Comparison of ENCODE assay signal across 23 cellular contexts in genomic region chr10:71270821-71271220, GRCh38. TPM values are rescaled to one million over a fixed set of nuclear protein-coding genes. Genes with fewer than 3 reads are reported as not detected.
A peak's percentile ranks its signal among the peaks of the same experiment; 100 is the strongest.
DNase-seq lines count a peak whose midpoint lies in the region; ATAC-seq, FAIRE-seq and TF ChIP-seq lines count a peak whose summit lies in the region.
"Had no signal": no experiment of that assay in that cellular context is flagged by ENCODE, and none has a peak within 500 bp of the region (broad histone marks: within the 10 kb centered on the region; RNA-seq: fewer than 3 reads in every experiment).

No MANE protein-coding gene starts in this region.

- H4K8ac ChIP-seq in mesenchymal stem cell (ENCODE audit: low read length): peak overlapping the region; percentile 36

- no peak overlapping the region for H2BK120ac ChIP-seq in mesenchymal stem cell (ENCODE audit: low read depth, low read length)

- TF ChIP-seq CTCF in AG04450 (IDR thresholded peaks at IDR 0.05; ENCODE audit: low read depth, low read length) (no peak), astrocyte (IDR thresholded peaks at IDR 0.05; ENCODE audit: insufficient read depth, low read depth, low read length) (no peak)

- CTCF ChIA-PET in AG04450 (lab: Charles Lee): interaction anchor here (0.7 to 4.4 kb wide), 21 partner anchors 9 to 371 kb away, joined by 3 to 48 read pairs (median 9); partner anchors contain the start of gene UNC5B

- peak overlapping the region in 1 of 2 experiments; percentile 70 for H2BK12ac ChIP-seq in mesenchymal stem cell (ENCODE audit: low read length in 2 of 2)

- DNase-seq in AG04450 (ENCODE audit: low read depth, low spot score): no peak
- no peak for DNase-seq in astrocyte (ENCODE audit: low read depth)
- DNase-seq in mesenchymal stem cell: no peak
- DNase-seq in T-helper 1 cell: no peak
- no peak for DNase-seq in NCI-H446 (lab: John Stamatoyannopoulos, UW)
- DNase-seq: activated B cell treated with CpG ODN at 0.5 μM for 24 hours; activated naive CD4-positive, alpha-beta T cell; activated T-cell treated with anti-CD3 and anti-CD28 coated beads, Interleukin-2, amount 50 U/mL, for 4 hours; NCI-H2081 treated with DMSO at 0.1 percent for 48 hours; stimulated activated naive CD4-positive, alpha-beta T cell treated with Interleukin-2 at 50 U/mL for 16 hours had no signal

- peak overlapping the region in 1 of 2 experiments; percentile 46 for H3K18ac ChIP-seq in mesenchymal stem cell (ENCODE audit: low read depth in 1 of 2, low read length in 2 of 2)

- H3K9me3 ChIP-seq in AG04450 (ENCODE audit: control insufficient read depth, insufficient read depth, low read length) (no peaks in the 10 kb centered on the region; the same call in 1 of the 2 replicates), ES-I3 (ENCODE audit: control insufficient read depth, insufficient read depth, low read length) (no peaks in the 10 kb centered on the region), astrocyte (ENCODE audit: insufficient read depth, low read depth, low read length) (no peaks in the 10 kb centered on the region), mesenchymal stem cell (ENCODE audit: control insufficient read depth, low read length) (no peaks in the 10 kb centered on the region)
- H3K9me3 ChIP-seq: BE2C, body of pancreas, pancreas, SJSA1, uterus had no signal

- H3K4me3 ChIP-seq in AG04450 (ENCODE audit: low read depth, low read length) (no peak overlapping the region), astrocyte (ENCODE audit: insufficient read depth, low read depth, low read length) (no peak overlapping the region), mesenchymal stem cell (ENCODE audit: insufficient read depth in 1 of 2, low read depth in 1 of 2, low read length in 2 of 2) (no peak overlapping the region)
- H3K4me3 ChIP-seq: body of pancreas, pancreas, SJSA1, uterus had no signal

- H2AFZ ChIP-seq in astrocyte (ENCODE audit: low read depth, low read length) (no peak overlapping the region), mesenchymal stem cell (ENCODE audit: low read depth, low read length) (no peak overlapping the region)

- H3K4me2 ChIP-seq in astrocyte (ENCODE audit: low read length) (no peak overlapping the region), mesenchymal stem cell (ENCODE audit: low read length, poor library complexity, severe bottlenecking) (no peak overlapping the region)

- no peak overlapping the region for H3K27ac Mint-ChIP-seq in astrocyte (ENCODE audit: unreplicated experiment)
- H3K27ac Mint-ChIP-seq: activated B cell treated with CpG ODN at 0.5 μM for 24 hours; activated CD4-positive, alpha-beta T cell treated with anti-CD3 and anti-CD28 coated beads, Interleukin-2, amount 10 ng/mL, durations not matched to agents 7 days and 5 days had no signal

- no peak overlapping the region for H4K91ac ChIP-seq in mesenchymal stem cell (ENCODE audit: low read length)

- no peaks in the 10 kb centered on the region for H3K79me1 ChIP-seq in mesenchymal stem cell (replicated peaks; ENCODE audit: low read length, poor library complexity, severe bottlenecking)

- H2BK15ac ChIP-seq in mesenchymal stem cell (ENCODE audit: low read depth, poor library complexity, severe bottlenecking): no peak overlapping the region

- WGBS in mesenchymal stem cell: 90% methylated on average over 3 of the region's 3 CpGs

- peaks cover 9% of the 10 kb centered on the region for H3K36me3 Mint-ChIP-seq in astrocyte (ENCODE audit: low read depth, unreplicated experiment)

- H3K27me3 Mint-ChIP-seq in astrocyte (ENCODE audit: low read depth, unreplicated experiment): peaks cover 3% of the 10 kb centered on the region

- peaks cover 29% of the 10 kb centered on the region for H3K4me1 ChIP-seq in ES-I3 (ENCODE audit: insufficient read depth, low read length)
- peaks cover 38% of the 10 kb centered on the region for H3K4me1 ChIP-seq in astrocyte (ENCODE audit: insufficient read depth, low read length)
- peaks cover 9% of the 10 kb centered on the region for H3K4me1 ChIP-seq in mesenchymal stem cell (ENCODE audit: control insufficient read depth, insufficient read depth, low read depth, low read length)
- H3K4me1 ChIP-seq: pancreas, uterus had no signal

- peaks cover 20% of the 10 kb centered on the region for H4K20me1 ChIP-seq in astrocyte (ENCODE audit: insufficient read depth, low read length)

- ATAC-seq in GM18909 (IDR thresholded peaks at IDR 0.05; ENCODE audit: poor library complexity, unreplicated experiment): no peak

- H3K36me3 ChIP-seq in ES-I3 (ENCODE audit: insufficient read depth, low read length) (no peaks in the 10 kb centered on the region), astrocyte (ENCODE audit: insufficient read depth, low read length) (no peaks in the 10 kb centered on the region), mesenchymal stem cell (ENCODE audit: control insufficient read depth in 1 of 2, insufficient read depth in 2 of 2, low read depth in 1 of 2, low read length in 2 of 2) (no peaks in the 10 kb centered on the region)
- H3K36me3 ChIP-seq: pancreas, SJSA1, uterus had no signal

- no peak overlapping the region for H2AK5ac ChIP-seq in mesenchymal stem cell (ENCODE audit: low read length, severe bottlenecking)

- no peak overlapping the region for H2BK5ac ChIP-seq in mesenchymal stem cell (ENCODE audit: low read depth, low read length, poor library complexity, severe bottlenecking)

- peak overlapping the region; percentile 17; the same call in 1 of the 2 replicates for H3K9ac ChIP-seq in ES-I3 (ENCODE audit: low read depth, low read length)
- peak overlapping the region; percentile 7 for H3K9ac ChIP-seq in astrocyte (ENCODE audit: low read length)
- H3K9ac ChIP-seq in mesenchymal stem cell (ENCODE audit: low read length): peak overlapping the region; percentile 41

- H3K27me3 ChIP-seq in AG04450 (ENCODE audit: control insufficient read depth, insufficient read depth, low read length) (no peaks in the 10 kb centered on the region), astrocyte (ENCODE audit: insufficient read depth, low read length) (no peaks in the 10 kb centered on the region), mesenchymal stem cell (ENCODE audit: control insufficient read depth in 1 of 2, insufficient read depth in 1 of 2, low read length in 2 of 2) (peaks cover 0 to 31% of the 10 kb centered on the region in 2 experiments)
- H3K27me3 ChIP-seq: BE2C, body of pancreas, pancreas, SJSA1, uterus had no signal

- FAIRE-seq in astrocyte (lab: Jason Lieb, UNC): no peak
- FAIRE-seq: endometrium, frontal cortex, GM12892, pancreas, RCC 7860 had no signal

- peak overlapping the region in 1 of 2 experiments; percentile 9 for H3K4ac ChIP-seq in mesenchymal stem cell (ENCODE audit: low read depth in 1 of 2, low read length in 2 of 2)

- peak overlapping the region; percentile 21 for H3K27ac ChIP-seq in AG04450 (ENCODE audit: low read depth, low read length)
- H3K27ac ChIP-seq in astrocyte (ENCODE audit: low read depth, low read length): peak overlapping the region; percentile 75
- no peak overlapping the region for H3K27ac ChIP-seq in mesenchymal stem cell (ENCODE audit: low read length, poor library complexity, severe bottlenecking)
- H3K27ac ChIP-seq: body of pancreas, pancreas, SJSA1 had no signal

- POLR2A ChIA-PET in AG04450 (lab: Yijun Ruan, JAX): no interaction called here

- H3K79me2 ChIP-seq in astrocyte (ENCODE audit: insufficient read depth, low read length): no peaks in the 10 kb centered on the region

- peaks cover 40% of the 10 kb centered on the region for H3K4me1 Mint-ChIP-seq in astrocyte (ENCODE audit: low read depth, unreplicated experiment)
- H3K4me1 Mint-ChIP-seq: activated B cell treated with CpG ODN at 0.5 μM for 24 hours had no signal

- peak overlapping the region in 1 of 2 experiments; percentile 89 for H3K14ac ChIP-seq in mesenchymal stem cell (ENCODE audit: low read length in 2 of 2)

- no peak overlapping the region for H3K4me3 Mint-ChIP-seq in astrocyte (ENCODE audit: unreplicated experiment)
- H3K4me3 Mint-ChIP-seq: activated B cell treated with CpG ODN at 0.5 μM for 24 hours; activated CD4-positive, alpha-beta T cell treated with anti-CD3 and anti-CD28 coated beads, Interleukin-2, amount 10 ng/mL, durations not matched to agents 7 days and 5 days; activated T-cell treated with anti-CD3 and anti-CD28 coated beads, Interleukin-2, amount 50 U/mL, for 4 hours had no signal

- H3K9me3 Mint-ChIP-seq in astrocyte (ENCODE audit: unreplicated experiment): no peaks in the 10 kb centered on the region
- H3K9me3 Mint-ChIP-seq: activated B cell treated with CpG ODN at 0.5 μM for 24 hours; activated CD4-positive, alpha-beta T cell treated with anti-CD3 and anti-CD28 coated beads, Interleukin-2, amount 10 ng/mL, durations not matched to agents 7 days and 5 days; activated T-cell treated with anti-CD3 and anti-CD28 coated beads, Interleukin-2, amount 50 U/mL, for 4 hours had no signal

- H3K23ac ChIP-seq in mesenchymal stem cell (ENCODE audit: low read length in 2 of 2): no peak overlapping the region

RNA-seq across cellular contexts. Expression of gene SLC29A3, which starts 48.2 kb away (rescaled TPM):
- 2.4 and 3.8 TPM in 2 replicates for polyA plus RNA-seq in AG04450 (2011; rRNA removed)
- polyA minus RNA-seq in AG04450 (2011; rRNA and poly(A)+ RNA removed): 3.6 and 4.4 TPM in 2 replicates
- total RNA-seq in astrocyte: 3.2 and 3.4 TPM in 2 replicates
- 2.4 TPM for polyA plus RNA-seq in mesenchymal stem cell (2013, experiment 1 of 2)
- 2.1 TPM for polyA plus RNA-seq in mesenchymal stem cell (2013, experiment 2 of 2)

RNA-seq across cellular contexts. Expression of gene UNC5B, which starts 58.5 kb away (rescaled TPM):
- polyA plus RNA-seq in AG04450 (2011; rRNA removed): 8.1 and 10.2 TPM in 2 replicates
- 9.0 and 10.9 TPM in 2 replicates for polyA minus RNA-seq in AG04450 (2011; rRNA and poly(A)+ RNA removed)
- 15.0 and 32.8 TPM in 2 replicates for total RNA-seq in astrocyte
- 40.6 TPM for polyA plus RNA-seq in mesenchymal stem cell (2013, experiment 1 of 2)
- polyA plus RNA-seq in mesenchymal stem cell (2013, experiment 2 of 2): 38.6 TPM
- total RNA-seq: activated B cell treated with CpG ODN at 0.5 μM for 24 hours; activated CD4-positive, alpha-beta T cell treated with anti-CD3 and anti-CD28 coated beads, Interleukin-2, amount 10 ng/mL, durations not matched to agents 7 days and 5 days; T-helper 1 cell treated with Interleukin-12 subunit alpha and Interleukin-12 subunit beta and Interleukin-4 antibody, amounts not matched to agents 30 ng/mL and 1 ng/mL, for 36 hours had no signal
